Comparison of ENCODE assay signal across 10 cellular contexts in the genomic region with DNA sequence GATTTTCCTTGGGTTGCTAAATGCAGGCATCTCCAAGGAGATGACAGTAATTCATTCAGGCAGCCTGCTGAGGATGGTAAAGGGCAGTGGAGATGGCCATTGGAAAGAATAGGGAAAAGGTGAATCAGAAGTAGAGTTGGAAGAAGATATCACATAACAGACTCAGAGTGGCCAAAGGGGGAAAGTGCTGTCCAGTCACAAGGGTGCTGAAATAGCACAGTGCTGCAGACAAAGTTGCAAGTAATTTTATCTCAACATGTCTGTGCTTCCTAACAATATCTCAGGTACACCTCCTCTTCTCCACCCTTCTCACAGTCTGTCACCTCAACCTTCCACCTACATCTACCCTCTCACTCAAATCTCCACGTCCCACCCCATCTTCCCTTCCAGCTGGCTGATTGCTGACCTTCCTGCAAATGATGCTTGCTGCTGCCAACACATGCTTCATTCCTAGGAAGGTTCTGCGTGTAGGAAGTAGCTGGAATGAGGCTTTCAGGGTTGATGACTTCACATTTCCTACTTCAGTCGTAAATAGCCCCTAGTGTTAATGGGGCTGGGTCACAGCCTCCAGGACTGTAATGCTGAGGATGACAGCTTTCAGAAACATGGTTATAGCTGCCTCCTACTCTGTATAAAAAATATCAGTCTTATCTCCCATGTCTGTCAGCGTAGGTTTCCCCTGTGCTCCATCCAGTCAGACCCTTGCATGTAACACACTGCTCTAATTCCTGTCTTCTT.
DNase-seq lines count a peak whose midpoint lies in the region; ATAC-seq, FAIRE-seq and TF ChIP-seq lines count a peak whose summit lies in the region.
"Had no signal": no experiment of that assay in that cellular context is flagged by ENCODE, and none has a peak within 500 bp of the region (broad histone marks: within the 10 kb centered on the region; RNA-seq: fewer than 3 reads in every experiment).

No MANE protein-coding gene starts in this region.

- ATAC-seq in GM18870 (IDR thresholded peaks at IDR 0.05; ENCODE audit: unreplicated experiment) = no peak
- ATAC-seq in HG03135 (IDR thresholded peaks at IDR 0.05; ENCODE audit: unreplicated experiment) = no peak
- ATAC-seq in HG02588 (IDR thresholded peaks at IDR 0.05; ENCODE audit: unreplicated experiment) = no peak

- H3K27ac ChIP-seq in HEK293 (ENCODE audit: extremely low read depth, low read depth, low read length) = no peak overlapping the region

- H3K4me3 ChIP-seq in HEK293 (ENCODE audit: low read depth, low read length) = no peak overlapping the region

- TF ChIP-seq CTCF in HEK293 (tag by site-specific recombination; IDR thresholded peaks at IDR 0.05) (no peak), endothelial cell (IDR thresholded peaks at IDR 0.05; ENCODE audit: unreplicated experiment) (no peak)

- POLR2A ChIA-PET in HEK293 (lab: Yijun Ruan, JAX) = no interaction called here

- no peak for FAIRE-seq in H54 (lab: Jason Lieb, UNC)
- FAIRE-seq: kidney had no signal

- H3K27me3 Mint-ChIP-seq in endothelial cell (ENCODE audit: unreplicated experiment) = no peaks in the 10 kb centered on the region

- H3K9me3 ChIP-seq in HEK293 (ENCODE audit: control insufficient read depth, insufficient read depth, low read depth, low read length) = no peaks in the 10 kb centered on the region

- no peaks in the 10 kb centered on the region for H3K36me3 ChIP-seq in HEK293 (ENCODE audit: control insufficient read depth in 2 of 2, insufficient read depth in 1 of 2, low read length in 2 of 2)

- H3K9me3 Mint-ChIP-seq in endothelial cell (ENCODE audit: unreplicated experiment) = no peaks in the 10 kb centered on the region

- DNase-seq in RKO (ENCODE audit: low spot score) (peak; percentile 50), endothelial cell (ENCODE audit: low spot score) (peak; percentile 33), occipital lobe (lab: John Stamatoyannopoulos, UW) (peak; percentile 8), H54 (ENCODE audit: insufficient read length, low spot score) (no peak)
- DNase-seq: GF-D8, kidney had no signal

- no peak for TF ChIP-seq POLR2A in H54 (IDR thresholded peaks at IDR 0.05; ENCODE audit: low read depth, low read length)

- CTCF ChIA-PET in HEK293 (lab: Yijun Ruan, JAX) = no interaction called here

- H3K27ac Mint-ChIP-seq in endothelial cell (ENCODE audit: unreplicated experiment) = no peak overlapping the region

- H3K4me1 Mint-ChIP-seq in endothelial cell (ENCODE audit: unreplicated experiment) = no peaks in the 10 kb centered on the region

- no peak overlapping the region for H3K4me3 Mint-ChIP-seq in endothelial cell (ENCODE audit: unreplicated experiment)

- H3K36me3 Mint-ChIP-seq in endothelial cell (ENCODE audit: low read depth, unreplicated experiment) = no peaks in the 10 kb centered on the region

- H3K4me1 ChIP-seq in HEK293 (ENCODE audit: control insufficient read depth, insufficient read depth, low read length) = no peaks in the 10 kb centered on the region

TF ChIP-seq in HEK293, 187 proteins besides CTCF, POLR2A, EP300 and RAD21:
- TF ChIP-seq GFI1B (tag by site-specific recombination; IDR thresholded peaks at IDR 0.05) = no peak
- TF ChIP-seq, protein P1, sequence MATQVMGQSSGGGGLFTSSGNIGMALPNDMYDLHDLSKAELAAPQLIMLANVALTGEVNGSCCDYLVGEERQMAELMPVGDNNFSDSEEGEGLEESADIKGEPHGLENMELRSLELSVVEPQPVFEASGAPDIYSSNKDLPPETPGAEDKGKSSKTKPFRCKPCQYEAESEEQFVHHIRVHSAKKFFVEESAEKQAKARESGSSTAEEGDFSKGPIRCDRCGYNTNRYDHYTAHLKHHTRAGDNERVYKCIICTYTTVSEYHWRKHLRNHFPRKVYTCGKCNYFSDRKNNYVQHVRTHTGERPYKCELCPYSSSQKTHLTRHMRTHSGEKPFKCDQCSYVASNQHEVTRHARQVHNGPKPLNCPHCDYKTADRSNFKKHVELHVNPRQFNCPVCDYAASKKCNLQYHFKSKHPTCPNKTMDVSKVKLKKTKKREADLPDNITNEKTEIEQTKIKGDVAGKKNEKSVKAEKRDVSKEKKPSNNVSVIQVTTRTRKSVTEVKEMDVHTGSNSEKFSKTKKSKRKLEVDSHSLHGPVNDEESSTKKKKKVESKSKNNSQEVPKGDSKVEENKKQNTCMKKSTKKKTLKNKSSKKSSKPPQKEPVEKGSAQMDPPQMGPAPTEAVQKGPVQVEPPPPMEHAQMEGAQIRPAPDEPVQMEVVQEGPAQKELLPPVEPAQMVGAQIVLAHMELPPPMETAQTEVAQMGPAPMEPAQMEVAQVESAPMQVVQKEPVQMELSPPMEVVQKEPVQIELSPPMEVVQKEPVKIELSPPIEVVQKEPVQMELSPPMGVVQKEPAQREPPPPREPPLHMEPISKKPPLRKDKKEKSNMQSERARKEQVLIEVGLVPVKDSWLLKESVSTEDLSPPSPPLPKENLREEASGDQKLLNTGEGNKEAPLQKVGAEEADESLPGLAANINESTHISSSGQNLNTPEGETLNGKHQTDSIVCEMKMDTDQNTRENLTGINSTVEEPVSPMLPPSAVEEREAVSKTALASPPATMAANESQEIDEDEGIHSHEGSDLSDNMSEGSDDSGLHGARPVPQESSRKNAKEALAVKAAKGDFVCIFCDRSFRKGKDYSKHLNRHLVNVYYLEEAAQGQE (tag by site-specific recombination; IDR thresholded peaks at IDR 0.05) = peak; percentile 97
- TF ChIP-seq EGR2 (tag by site-specific recombination; IDR thresholded peaks at IDR 0.05; ENCODE audit: low read depth) = peak; percentile 49; the same call in 1 of the 2 replicates
- no peak for TF ChIP-seq HOXA7 (CRISPR knock-in tag; IDR thresholded peaks at IDR 0.05; ENCODE audit: borderline replicate concordance)
- TF ChIP-seq ZNF335 (tag by site-specific recombination; conservative IDR thresholded peaks at IDR 0.05) = no peak
